20 cellular contexts compared by ENCODE assay signal in genomic region chr9:108039491-108039890, GRCh38.
DNase-seq lines count a peak whose midpoint lies in the region; ATAC-seq, FAIRE-seq and TF ChIP-seq lines count a peak whose summit lies in the region.
"Had no signal": no experiment of that assay in that cellular context is flagged by ENCODE, and none has a peak within 500 bp of the region (broad histone marks: within the 10 kb centered on the region; RNA-seq: fewer than 3 reads in every experiment).

No MANE protein-coding gene starts in this region.

- H3K56ac ChIP-seq in H1 (replicated peaks; ENCODE audit: insufficient read length, low read depth, low read length), result no peak overlapping the region

- no peak for TF ChIP-seq EP300 in H1 (IDR thresholded peaks at IDR 0.05; ENCODE audit: borderline replicate concordance in 1 of 2, low read depth in 2 of 2, low read length in 2 of 2)

- H3K9ac ChIP-seq in PC-3 (ENCODE audit: low read length) (peak overlapping the region; percentile 38; the same call in 1 of the 2 replicates), H1 (replicated peaks in 1 of 4; ENCODE audit: extremely low read depth in 1 of 4, low read depth in 3 of 4, low read length in 3 of 4) (no peak overlapping the region), neuronal stem cell (ENCODE audit: low read depth, low read length, poor library complexity) (no peak overlapping the region)

- 0 out of 2 replicates have a peak, but pooled peaks cover 11% of the 10 kb centered on the region for H3K9me3 ChIP-seq in PC-3 (ENCODE audit: low read length)
- H3K9me3 ChIP-seq in H1 (ENCODE audit: insufficient read depth in 2 of 2, low read depth in 1 of 2, low read length in 1 of 2), result no peaks in the 10 kb centered on the region
- peaks cover 0 to under 1% of the 10 kb centered on the region in 2 donors for H3K9me3 ChIP-seq in neuronal stem cell (replicated peaks in 1 of 2; ENCODE audit: control insufficient read depth in 2 of 2, insufficient read depth in 1 of 2, low read depth in 1 of 2, low read length in 2 of 2)
- H3K9me3 ChIP-seq: HAP-1 had no signal

- FAIRE-seq in H1 (lab: Jason Lieb, UNC), result no peak

- H3K79me1 ChIP-seq in H1 (ENCODE audit: low read depth, low read length) (no peaks in the 10 kb centered on the region), neuronal stem cell (ENCODE audit: low read depth, low read length) (no peaks in the 10 kb centered on the region)

- no peaks in the 10 kb centered on the region for H3K27me3 ChIP-seq in PC-3 (ENCODE audit: low read length)
- no peaks in the 10 kb centered on the region for H3K27me3 ChIP-seq in H1 (replicated peaks in 1 of 4; ENCODE audit: control insufficient read depth in 3 of 4, extremely low read depth in 1 of 4, insufficient read depth in 3 of 4, low read length in 3 of 4)
- no peaks in the 10 kb centered on the region for H3K27me3 ChIP-seq in neuronal stem cell (ENCODE audit: control insufficient read depth in 3 of 3, insufficient read depth in 3 of 3, low read depth in 1 of 3, low read length in 3 of 3)

- H3K9me2 ChIP-seq in PC-3 (replicated peaks; ENCODE audit: low read length), result no peaks in the 10 kb centered on the region

- H3K36me3 ChIP-seq in PC-3 (ENCODE audit: low read depth, low read length) (no peaks in the 10 kb centered on the region), H1 (ENCODE audit: control insufficient read depth in 2 of 4, insufficient read depth in 4 of 4, low read length in 3 of 4) (no peaks in the 10 kb centered on the region), neuronal stem cell (replicated peaks in 1 of 2; ENCODE audit: control insufficient read depth in 2 of 2, insufficient read depth in 2 of 2, low read length in 2 of 2) (no peaks in the 10 kb centered on the region)
- H3K36me3 ChIP-seq: HAP-1 had no signal

- peak overlapping the region; percentile 58 for H3K4me2 ChIP-seq in PC-3 (ENCODE audit: low read length)
- H3K4me2 ChIP-seq in H1 (ENCODE audit: insufficient read depth in 1 of 2, low read depth in 2 of 2, low read length in 2 of 2), result no peak overlapping the region
- no peak overlapping the region for H3K4me2 ChIP-seq in neuronal stem cell (ENCODE audit: insufficient read depth, low read length, poor library complexity, severe bottlenecking)

- H4K20me1 ChIP-seq in PC-3 (ENCODE audit: low read length), result no peaks in the 10 kb centered on the region
- no peaks in the 10 kb centered on the region for H4K20me1 ChIP-seq in H1 (replicated peaks in 1 of 2; ENCODE audit: control insufficient read depth in 1 of 2, insufficient read depth in 2 of 2, low read length in 2 of 2)

- no peak overlapping the region for H3K4ac ChIP-seq in H1 (replicated peaks; ENCODE audit: insufficient read length, low read depth, low read length)
- H3K4ac ChIP-seq in neuronal stem cell (ENCODE audit: low read length), result no peak overlapping the region

- H2BK15ac ChIP-seq in H1 (ENCODE audit: low read length) (no peak overlapping the region), neuronal stem cell (ENCODE audit: low read length) (no peak overlapping the region)

- no peak for TF ChIP-seq RAD21 in H1 (IDR thresholded peaks at IDR 0.05 in 1 of 2, conservative IDR thresholded peaks at IDR 0.05 in 1 of 2; ENCODE audit: low read depth in 2 of 2, low read length in 2 of 2)

- H2BK120ac ChIP-seq in H1 (replicated peaks; ENCODE audit: low read depth, low read length) (no peak overlapping the region), neuronal stem cell (ENCODE audit: low read depth, low read length) (no peak overlapping the region)

- POLR2A ChIA-PET in PC-3 (lab: Charles Lee; ENCODE audit: unreplicated experiment) (no interaction called here), H1 (lab: Charles Lee; ENCODE audit: partially characterized antibody) (no interaction called here)

- peaks cover 3% of the 10 kb centered on the region for H3F3A ChIP-seq in PC-3 (ENCODE audit: low read length, unreplicated experiment)

- DNase-seq in EL (peak; percentile 31), PC-3 (peak; percentile 67), H1 (ENCODE audit: low read depth in 1 of 2, low spot score in 2 of 2) (no peak), kidney tubule cell (ENCODE audit: low spot score) (peak; percentile 45), NCI-H510A (lab: John Stamatoyannopoulos, UW) (no peak), SIG-M5 (lab: John Stamatoyannopoulos, UW) (no peak), neuronal stem cell (ENCODE audit: low spot score) (no peak), RPMI8226 (no peak)
- DNase-seq: ACHN; Calu3; CD4-positive, CD25-positive, alpha-beta regulatory T cell; DMS79 treated with DMSO at 0.1 percent for 48 hours; MV-4-11; NCI-H1436; NCI-H2029 treated with DMSO at 0.1 percent for 48 hours; NCI-H2227 treated with DMSO at 0.1 percent for 48 hours; NCI-H526; OCI-M1 had no signal

- no peaks in the 10 kb centered on the region; the same call in 1 of the 2 replicates for H3K23me2 ChIP-seq in H1 (ENCODE audit: low read depth, low read length)

- H4K8ac ChIP-seq in H1 (ENCODE audit: extremely low read depth, insufficient read depth, low read length) (no peak overlapping the region), neuronal stem cell (ENCODE audit: low read depth, low read length) (no peak overlapping the region)

- H3K14ac ChIP-seq in H1 (ENCODE audit: insufficient read length) (no peak overlapping the region), neuronal stem cell (ENCODE audit: low read length) (no peak overlapping the region)

- H3K4me1 ChIP-seq in PC-3 (ENCODE audit: insufficient read depth, low read length) (peaks cover 41% of the 10 kb centered on the region), H1 (replicated peaks in 1 of 4; ENCODE audit: control insufficient read depth in 3 of 4, insufficient read depth in 4 of 4, low read length in 3 of 4) (no peaks in the 10 kb centered on the region), neuronal stem cell (ENCODE audit: control insufficient read depth in 2 of 2, insufficient read depth in 1 of 2, low read depth in 1 of 2, low read length in 2 of 2) (no peaks in the 10 kb centered on the region)
- H3K4me1 ChIP-seq: HAP-1 had no signal

- WGBS in H1 (ENCODE audit: extremely low coverage in 1 of 2, insufficient coverage in 1 of 2, insufficient read length in 1 of 2, insufficient replicate concordance in 2 of 2, low coverage in 1 of 2, low lambda C conversion rate in 2 of 2, missing lambda C conversion rate in 1 of 2), 2 experiments, result 100% methylated on average over 1 of the region's 1 CpG; no CpG with 5 or more reads in 1 of the 2 experiments
- WGBS in neuronal stem cell (ENCODE audit: extremely low coverage in 2 of 2, insufficient read length in 2 of 2, insufficient replicate concordance in 1 of 2), 2 donors, result no CpG with 5 or more reads among the region's 1 CpG

- TF ChIP-seq POLR2A in H1 (IDR thresholded peaks at IDR 0.05; ENCODE audit: control extremely low read depth in 1 of 2, low read depth in 2 of 2, low read length in 2 of 2), result no peak

- H3K4me3 ChIP-seq in PC-3 (ENCODE audit: low read length) (no peak overlapping the region), H1 (ENCODE audit: extremely low read depth in 1 of 4, insufficient read depth in 2 of 4, low read depth in 3 of 4, low read length in 4 of 4) (no peak overlapping the region), neuronal stem cell (ENCODE audit: low read length in 2 of 2) (no peak overlapping the region)
- H3K4me3 ChIP-seq: HAP-1 had no signal

- no peak overlapping the region for H2BK20ac ChIP-seq in H1 (ENCODE audit: low read length)

- H2BK5ac ChIP-seq in H1 (ENCODE audit: low read depth, low read length) (no peak overlapping the region), neuronal stem cell (ENCODE audit: low read length) (no peak overlapping the region)

- CTCF ChIA-PET in PC-3 (lab: Charles Lee) (no interaction called here), H1 (lab: Charles Lee; ENCODE audit: partially characterized antibody) (no interaction called here)

- H3K23ac ChIP-seq in H1 (ENCODE audit: insufficient read length), result no peak overlapping the region
- no peak overlapping the region for H3K23ac ChIP-seq in neuronal stem cell (ENCODE audit: low read depth, low read length, poor library complexity)

- H3K27ac ChIP-seq in PC-3 (ENCODE audit: low read length), result peak overlapping the region; percentile 94
- no peak overlapping the region for H3K27ac ChIP-seq in H1 (ENCODE audit: low read depth, low read length)
- no peak overlapping the region for H3K27ac ChIP-seq in neuronal stem cell (replicated peaks; ENCODE audit: low read length)

- H2AFZ ChIP-seq in PC-3 (ENCODE audit: low read length) (no peak overlapping the region), H1 (ENCODE audit: low read length) (no peak overlapping the region), neuronal stem cell (ENCODE audit: low read length) (no peak overlapping the region)

- peak; percentile 37 for ATAC-seq in PC-3
- ATAC-seq: Right ventricle myocardium inferior had no signal

- H3K79me2 ChIP-seq in PC-3 (ENCODE audit: low read length), result no peaks in the 10 kb centered on the region
- H3K79me2 ChIP-seq in H1 (ENCODE audit: control insufficient read depth in 1 of 2, insufficient read depth in 2 of 2, low read length in 2 of 2), result no peaks in the 10 kb centered on the region

- no peak overlapping the region for H2AK5ac ChIP-seq in H1 (ENCODE audit: low read depth, low read length)
- no peak overlapping the region for H2AK5ac ChIP-seq in neuronal stem cell (ENCODE audit: low read depth, low read length)

- no TSS peak for BruUV-seq in PC-3 (replicated peaks; lab: Mats Ljungman, UMichigan)

- H4K91ac ChIP-seq in H1 (replicated peaks; ENCODE audit: insufficient read length, low read length) (no peak overlapping the region), neuronal stem cell (ENCODE audit: low read depth, low read length, poor library complexity) (no peak overlapping the region)

- TF ChIP-seq CTCF in PC-3 (conservative IDR thresholded peaks at IDR 0.05; ENCODE audit: low read depth, low read length) (no peak), H1 (IDR thresholded peaks at IDR 0.05; ENCODE audit: control extremely low read depth in 1 of 3, insufficient read depth in 1 of 3, low read depth in 1 of 3, low read length in 3 of 3) (no peak)

- no peak overlapping the region for H3K18ac ChIP-seq in H1 (ENCODE audit: extremely low read depth, low read length)
- no peak overlapping the region for H3K18ac ChIP-seq in neuronal stem cell (ENCODE audit: low read length)

- no peak overlapping the region for H4K5ac ChIP-seq in H1 (ENCODE audit: insufficient read length, low read depth, low read length)

- intact Hi-C loops in PC-3 (cut with micrococcal nuclease), result no loop called here

- H2BK12ac ChIP-seq in H1 (ENCODE audit: low read depth, low read length) (no peak overlapping the region), neuronal stem cell (ENCODE audit: low read length) (no peak overlapping the region)

TF ChIP-seq in H1, 55 proteins besides CTCF, POLR2A, EP300 and RAD21:
- TF ChIP-seq, protein P1, sequence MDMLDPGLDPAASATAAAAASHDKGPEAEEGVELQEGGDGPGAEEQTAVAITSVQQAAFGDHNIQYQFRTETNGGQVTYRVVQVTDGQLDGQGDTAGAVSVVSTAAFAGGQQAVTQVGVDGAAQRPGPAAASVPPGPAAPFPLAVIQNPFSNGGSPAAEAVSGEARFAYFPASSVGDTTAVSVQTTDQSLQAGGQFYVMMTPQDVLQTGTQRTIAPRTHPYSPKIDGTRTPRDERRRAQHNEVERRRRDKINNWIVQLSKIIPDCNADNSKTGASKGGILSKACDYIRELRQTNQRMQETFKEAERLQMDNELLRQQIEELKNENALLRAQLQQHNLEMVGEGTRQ (IDR thresholded peaks at IDR 0.05; ENCODE audit: low read length), result no peak
- TF ChIP-seq CEBPB (IDR thresholded peaks at IDR 0.05; ENCODE audit: low read depth, low read length), result peak; percentile 96

Comparison
In these comparisons a context has a peak if more than half of its experiments do, and no peak if none do; other contexts are left out.
1. DNase-seq: peak in EL (single experiment), PC-3 (single experiment) and kidney tubule cell (single experiment); none in H1 (0 of 2), NCI-H510A (single experiment), SIG-M5 (single experiment), neuronal stem cell (single experiment) and RPMI8226 (single experiment).